In the genomic region with DNA sequence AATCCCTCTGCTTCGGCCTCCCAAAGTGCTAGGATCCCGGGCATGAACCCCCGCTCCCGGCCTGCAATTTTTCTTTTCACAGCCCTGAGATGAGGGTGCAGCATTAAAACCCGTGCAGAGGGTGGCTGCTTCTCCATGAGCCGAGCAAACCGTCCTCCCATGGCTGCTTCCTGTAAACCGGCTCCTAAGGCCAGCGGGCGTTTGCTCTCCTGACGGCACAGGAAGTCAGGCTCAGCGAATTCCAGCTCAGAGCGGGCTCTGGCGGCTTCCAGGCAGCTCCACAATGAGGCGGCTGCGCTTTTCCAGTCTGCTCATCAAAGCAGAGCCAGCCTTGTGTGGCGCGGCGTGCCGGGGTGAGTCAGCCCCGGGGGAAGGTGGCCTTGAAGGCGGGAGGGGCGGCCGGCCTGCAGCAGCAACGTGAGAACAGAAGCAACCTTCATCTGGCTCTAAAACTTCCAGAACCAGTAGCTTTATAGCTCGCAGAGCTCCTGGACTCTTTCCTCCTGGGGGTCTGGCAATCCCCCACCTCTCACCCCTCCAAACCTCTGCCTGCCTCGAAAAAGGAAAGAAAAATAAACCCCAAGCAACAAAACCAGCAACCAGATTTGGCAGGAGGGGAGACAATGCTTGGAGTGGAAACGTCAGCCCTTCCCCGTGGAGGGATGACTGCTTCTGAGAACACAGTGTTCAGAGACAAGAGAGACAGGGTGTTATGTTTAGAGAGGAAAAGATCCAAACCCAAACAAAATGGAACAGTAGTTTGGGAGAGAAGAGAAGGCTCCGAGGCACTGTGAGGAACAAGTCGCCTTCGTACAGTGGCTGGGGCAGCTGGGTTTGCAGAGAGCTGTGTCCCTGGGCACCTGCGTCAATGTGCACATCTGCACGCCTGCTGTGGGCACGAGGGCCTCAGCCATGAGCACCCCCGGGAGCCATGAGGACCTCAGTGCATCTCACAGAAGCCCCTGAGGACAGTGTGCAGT, we compare ENCODE assay signal across 1 cellular context.
A peak's percentile ranks its signal among the peaks of the same experiment; 100 is the strongest.
TF ChIP-seq lines count a peak whose summit lies in the region.

No MANE protein-coding gene starts in this region.

TF ChIP-seq in HepG2, 621 proteins besides CTCF, POLR2A, EP300 and RAD21 (continued from another document and continues in another):
- TF ChIP-seq, protein P1, sequence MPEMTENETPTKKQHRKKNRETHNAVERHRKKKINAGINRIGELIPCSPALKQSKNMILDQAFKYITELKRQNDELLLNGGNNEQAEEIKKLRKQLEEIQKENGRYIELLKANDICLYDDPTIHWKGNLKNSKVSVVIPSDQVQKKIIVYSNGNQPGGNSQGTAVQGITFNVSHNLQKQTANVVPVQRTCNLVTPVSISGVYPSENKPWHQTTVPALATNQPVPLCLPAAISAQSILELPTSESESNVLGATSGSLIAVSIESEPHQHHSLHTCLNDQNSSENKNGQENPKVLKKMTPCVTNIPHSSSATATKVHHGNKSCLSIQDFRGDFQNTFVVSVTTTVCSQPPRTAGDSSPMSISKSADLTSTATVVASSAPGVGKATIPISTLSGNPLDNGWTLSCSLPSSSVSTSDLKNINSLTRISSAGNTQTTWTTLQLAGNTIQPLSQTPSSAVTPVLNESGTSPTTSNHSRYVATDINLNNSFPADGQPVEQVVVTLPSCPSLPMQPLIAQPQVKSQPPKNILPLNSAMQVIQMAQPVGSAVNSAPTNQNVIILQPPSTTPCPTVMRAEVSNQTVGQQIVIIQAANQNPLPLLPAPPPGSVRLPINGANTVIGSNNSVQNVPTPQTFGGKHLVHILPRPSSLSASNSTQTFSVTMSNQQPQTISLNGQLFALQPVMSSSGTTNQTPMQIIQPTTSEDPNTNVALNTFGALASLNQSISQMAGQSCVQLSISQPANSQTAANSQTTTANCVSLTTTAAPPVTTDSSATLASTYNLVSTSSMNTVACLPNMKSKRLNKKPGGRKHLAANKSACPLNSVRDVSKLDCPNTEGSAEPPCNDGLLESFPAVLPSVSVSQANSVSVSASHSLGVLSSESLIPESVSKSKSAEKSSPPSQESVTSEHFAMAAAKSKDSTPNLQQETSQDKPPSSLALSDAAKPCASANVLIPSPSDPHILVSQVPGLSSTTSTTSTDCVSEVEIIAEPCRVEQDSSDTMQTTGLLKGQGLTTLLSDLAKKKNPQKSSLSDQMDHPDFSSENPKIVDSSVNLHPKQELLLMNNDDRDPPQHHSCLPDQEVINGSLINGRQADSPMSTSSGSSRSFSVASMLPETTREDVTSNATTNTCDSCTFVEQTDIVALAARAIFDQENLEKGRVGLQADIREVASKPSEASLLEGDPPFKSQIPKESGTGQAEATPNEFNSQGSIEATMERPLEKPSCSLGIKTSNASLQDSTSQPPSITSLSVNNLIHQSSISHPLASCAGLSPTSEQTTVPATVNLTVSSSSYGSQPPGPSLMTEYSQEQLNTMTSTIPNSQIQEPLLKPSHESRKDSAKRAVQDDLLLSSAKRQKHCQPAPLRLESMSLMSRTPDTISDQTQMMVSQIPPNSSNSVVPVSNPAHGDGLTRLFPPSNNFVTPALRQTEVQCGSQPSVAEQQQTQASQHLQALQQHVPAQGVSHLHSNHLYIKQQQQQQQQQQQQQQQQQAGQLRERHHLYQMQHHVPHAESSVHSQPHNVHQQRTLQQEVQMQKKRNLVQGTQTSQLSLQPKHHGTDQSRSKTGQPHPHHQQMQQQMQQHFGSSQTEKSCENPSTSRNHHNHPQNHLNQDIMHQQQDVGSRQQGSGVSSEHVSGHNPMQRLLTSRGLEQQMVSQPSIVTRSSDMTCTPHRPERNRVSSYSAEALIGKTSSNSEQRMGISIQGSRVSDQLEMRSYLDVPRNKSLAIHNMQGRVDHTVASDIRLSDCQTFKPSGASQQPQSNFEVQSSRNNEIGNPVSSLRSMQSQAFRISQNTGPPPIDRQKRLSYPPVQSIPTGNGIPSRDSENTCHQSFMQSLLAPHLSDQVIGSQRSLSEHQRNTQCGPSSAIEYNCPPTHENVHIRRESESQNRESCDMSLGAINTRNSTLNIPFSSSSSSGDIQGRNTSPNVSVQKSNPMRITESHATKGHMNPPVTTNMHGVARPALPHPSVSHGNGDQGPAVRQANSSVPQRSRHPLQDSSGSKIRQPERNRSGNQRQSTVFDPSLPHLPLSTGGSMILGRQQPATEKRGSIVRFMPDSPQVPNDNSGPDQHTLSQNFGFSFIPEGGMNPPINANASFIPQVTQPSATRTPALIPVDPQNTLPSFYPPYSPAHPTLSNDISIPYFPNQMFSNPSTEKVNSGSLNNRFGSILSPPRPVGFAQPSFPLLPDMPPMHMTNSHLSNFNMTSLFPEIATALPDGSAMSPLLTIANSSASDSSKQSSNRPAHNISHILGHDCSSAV (CRISPR knock-in tag; IDR thresholded peaks at IDR 0.05; ENCODE audit: borderline replicate concordance): no peak
- peak; percentile 60 for TF ChIP-seq ZNF441 (CRISPR knock-in tag; IDR thresholded peaks at IDR 0.05; ENCODE audit: borderline replicate concordance)
- peak; percentile 86 for TF ChIP-seq FOXO1 (CRISPR knock-in tag; IDR thresholded peaks at IDR 0.05)
- TF ChIP-seq PAF1 (CRISPR knock-in tag; IDR thresholded peaks at IDR 0.05): no peak
- TF ChIP-seq, protein P2, sequence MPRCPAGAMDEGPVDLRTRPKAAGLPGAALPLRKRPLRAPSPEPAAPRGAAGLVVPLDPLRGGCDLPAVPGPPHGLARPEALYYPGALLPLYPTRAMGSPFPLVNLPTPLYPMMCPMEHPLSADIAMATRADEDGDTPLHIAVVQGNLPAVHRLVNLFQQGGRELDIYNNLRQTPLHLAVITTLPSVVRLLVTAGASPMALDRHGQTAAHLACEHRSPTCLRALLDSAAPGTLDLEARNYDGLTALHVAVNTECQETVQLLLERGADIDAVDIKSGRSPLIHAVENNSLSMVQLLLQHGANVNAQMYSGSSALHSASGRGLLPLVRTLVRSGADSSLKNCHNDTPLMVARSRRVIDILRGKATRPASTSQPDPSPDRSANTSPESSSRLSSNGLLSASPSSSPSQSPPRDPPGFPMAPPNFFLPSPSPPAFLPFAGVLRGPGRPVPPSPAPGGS (CRISPR knock-in tag; IDR thresholded peaks at IDR 0.05): peak; percentile 80
- TF ChIP-seq DPF2 (CRISPR knock-in tag; IDR thresholded peaks at IDR 0.05; ENCODE audit: borderline replicate concordance, low read depth): 0 out of 2 replicates have a peak, but pooled peaks have one; percentile 63
- peak; percentile 87 for TF ChIP-seq SMAD3 (CRISPR knock-in tag; IDR thresholded peaks at IDR 0.05)
- no peak for TF ChIP-seq PAWR (CRISPR knock-in tag; IDR thresholded peaks at IDR 0.05; ENCODE audit: borderline replicate concordance)
- TF ChIP-seq ZNF569 (CRISPR knock-in tag; IDR thresholded peaks at IDR 0.05; ENCODE audit: borderline replicate concordance): no peak
- TF ChIP-seq, protein P3, sequence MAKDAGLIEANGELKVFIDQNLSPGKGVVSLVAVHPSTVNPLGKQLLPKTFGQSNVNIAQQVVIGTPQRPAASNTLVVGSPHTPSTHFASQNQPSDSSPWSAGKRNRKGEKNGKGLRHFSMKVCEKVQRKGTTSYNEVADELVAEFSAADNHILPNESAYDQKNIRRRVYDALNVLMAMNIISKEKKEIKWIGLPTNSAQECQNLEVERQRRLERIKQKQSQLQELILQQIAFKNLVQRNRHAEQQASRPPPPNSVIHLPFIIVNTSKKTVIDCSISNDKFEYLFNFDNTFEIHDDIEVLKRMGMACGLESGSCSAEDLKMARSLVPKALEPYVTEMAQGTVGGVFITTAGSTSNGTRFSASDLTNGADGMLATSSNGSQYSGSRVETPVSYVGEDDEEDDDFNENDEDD (CRISPR knock-in tag; IDR thresholded peaks at IDR 0.05; ENCODE audit: borderline replicate concordance): peak; percentile 88
- TF ChIP-seq SIN3B (IDR thresholded peaks at IDR 0.05; ENCODE audit: low read length): no peak
- peak; percentile 83; the same call in 1 of the 2 replicates for TF ChIP-seq KLF11 (CRISPR knock-in tag; IDR thresholded peaks at IDR 0.05)
- TF ChIP-seq NFYB (CRISPR knock-in tag; IDR thresholded peaks at IDR 0.05): no peak; the same call in 1 of the 2 replicates
- no peak for TF ChIP-seq ZNF451 (CRISPR knock-in tag; IDR thresholded peaks at IDR 0.05)
- TF ChIP-seq RFX5 (IDR thresholded peaks at IDR 0.05; ENCODE audit: low read depth, low read length): no peak
- TF ChIP-seq ZNF296 (CRISPR knock-in tag; conservative IDR thresholded peaks at IDR 0.05): no peak
- no peak; the same call in 1 of the 2 replicates for TF ChIP-seq ZNF891 (CRISPR knock-in tag; IDR thresholded peaks at IDR 0.05)
- TF ChIP-seq ZSCAN29 (CRISPR knock-in tag; conservative IDR thresholded peaks at IDR 0.05): 0 out of 2 replicates have a peak, but pooled peaks have one; percentile 51
- TF ChIP-seq MIXL1 (CRISPR knock-in tag; IDR thresholded peaks at IDR 0.05): peak; percentile 75
- no peak for TF ChIP-seq ZNF382 (CRISPR knock-in tag; IDR thresholded peaks at IDR 0.05; ENCODE audit: borderline replicate concordance)
- TF ChIP-seq SALL2 (CRISPR knock-in tag; IDR thresholded peaks at IDR 0.05): no peak; the same call in 1 of the 2 replicates
- no peak for TF ChIP-seq SMC3 (IDR thresholded peaks at IDR 0.05; ENCODE audit: low read length)
- TF ChIP-seq NFYC (CRISPR knock-in tag; IDR thresholded peaks at IDR 0.05): peak; percentile 47; the same call in 1 of the 2 replicates
- no peak for TF ChIP-seq MZF1 (CRISPR knock-in tag; IDR thresholded peaks at IDR 0.05; ENCODE audit: borderline replicate concordance)
- TF ChIP-seq ZNF615 (CRISPR knock-in tag; IDR thresholded peaks at IDR 0.05; ENCODE audit: borderline replicate concordance): no peak
- TF ChIP-seq TOPORS (CRISPR knock-in tag; IDR thresholded peaks at IDR 0.05): 0 out of 2 replicates have a peak, but pooled peaks have one; percentile 35
- no peak for TF ChIP-seq NCOA5 (CRISPR knock-in tag; IDR thresholded peaks at IDR 0.05)
- no peak for TF ChIP-seq ZNF790 (CRISPR knock-in tag; IDR thresholded peaks at IDR 0.05; ENCODE audit: borderline replicate concordance)
- no peak for TF ChIP-seq TMF1 (CRISPR knock-in tag; IDR thresholded peaks at IDR 0.05; ENCODE audit: low read depth)
- TF ChIP-seq ZNF619 (CRISPR knock-in tag; IDR thresholded peaks at IDR 0.05): 0 out of 2 replicates have a peak, but pooled peaks have one; percentile 31
- no peak for TF ChIP-seq MLLT10 (CRISPR knock-in tag; IDR thresholded peaks at IDR 0.05)
- TF ChIP-seq CBFB (CRISPR knock-in tag; IDR thresholded peaks at IDR 0.05): 0 out of 2 replicates have a peak, but pooled peaks have one; percentile 40
- 0 out of 4 replicates have a peak, but pooled peaks of 1 of the 2 experiments have one; percentile 42 for TF ChIP-seq NR2F1 (CRISPR knock-in tag; IDR thresholded peaks at IDR 0.05)
- peak; percentile 65; the same call in 1 of the 2 replicates for TF ChIP-seq ZKSCAN8 (CRISPR knock-in tag; IDR thresholded peaks at IDR 0.05; ENCODE audit: borderline replicate concordance)
- no peak for TF ChIP-seq ZNF572 (CRISPR knock-in tag; IDR thresholded peaks at IDR 0.05)
- TF ChIP-seq ZNF263 (CRISPR knock-in tag; IDR thresholded peaks at IDR 0.05): peak; percentile 95
- no peak; the same call in 1 of the 2 replicates for TF ChIP-seq PHF20 (CRISPR knock-in tag; IDR thresholded peaks at IDR 0.05)
- TF ChIP-seq, protein P4, sequence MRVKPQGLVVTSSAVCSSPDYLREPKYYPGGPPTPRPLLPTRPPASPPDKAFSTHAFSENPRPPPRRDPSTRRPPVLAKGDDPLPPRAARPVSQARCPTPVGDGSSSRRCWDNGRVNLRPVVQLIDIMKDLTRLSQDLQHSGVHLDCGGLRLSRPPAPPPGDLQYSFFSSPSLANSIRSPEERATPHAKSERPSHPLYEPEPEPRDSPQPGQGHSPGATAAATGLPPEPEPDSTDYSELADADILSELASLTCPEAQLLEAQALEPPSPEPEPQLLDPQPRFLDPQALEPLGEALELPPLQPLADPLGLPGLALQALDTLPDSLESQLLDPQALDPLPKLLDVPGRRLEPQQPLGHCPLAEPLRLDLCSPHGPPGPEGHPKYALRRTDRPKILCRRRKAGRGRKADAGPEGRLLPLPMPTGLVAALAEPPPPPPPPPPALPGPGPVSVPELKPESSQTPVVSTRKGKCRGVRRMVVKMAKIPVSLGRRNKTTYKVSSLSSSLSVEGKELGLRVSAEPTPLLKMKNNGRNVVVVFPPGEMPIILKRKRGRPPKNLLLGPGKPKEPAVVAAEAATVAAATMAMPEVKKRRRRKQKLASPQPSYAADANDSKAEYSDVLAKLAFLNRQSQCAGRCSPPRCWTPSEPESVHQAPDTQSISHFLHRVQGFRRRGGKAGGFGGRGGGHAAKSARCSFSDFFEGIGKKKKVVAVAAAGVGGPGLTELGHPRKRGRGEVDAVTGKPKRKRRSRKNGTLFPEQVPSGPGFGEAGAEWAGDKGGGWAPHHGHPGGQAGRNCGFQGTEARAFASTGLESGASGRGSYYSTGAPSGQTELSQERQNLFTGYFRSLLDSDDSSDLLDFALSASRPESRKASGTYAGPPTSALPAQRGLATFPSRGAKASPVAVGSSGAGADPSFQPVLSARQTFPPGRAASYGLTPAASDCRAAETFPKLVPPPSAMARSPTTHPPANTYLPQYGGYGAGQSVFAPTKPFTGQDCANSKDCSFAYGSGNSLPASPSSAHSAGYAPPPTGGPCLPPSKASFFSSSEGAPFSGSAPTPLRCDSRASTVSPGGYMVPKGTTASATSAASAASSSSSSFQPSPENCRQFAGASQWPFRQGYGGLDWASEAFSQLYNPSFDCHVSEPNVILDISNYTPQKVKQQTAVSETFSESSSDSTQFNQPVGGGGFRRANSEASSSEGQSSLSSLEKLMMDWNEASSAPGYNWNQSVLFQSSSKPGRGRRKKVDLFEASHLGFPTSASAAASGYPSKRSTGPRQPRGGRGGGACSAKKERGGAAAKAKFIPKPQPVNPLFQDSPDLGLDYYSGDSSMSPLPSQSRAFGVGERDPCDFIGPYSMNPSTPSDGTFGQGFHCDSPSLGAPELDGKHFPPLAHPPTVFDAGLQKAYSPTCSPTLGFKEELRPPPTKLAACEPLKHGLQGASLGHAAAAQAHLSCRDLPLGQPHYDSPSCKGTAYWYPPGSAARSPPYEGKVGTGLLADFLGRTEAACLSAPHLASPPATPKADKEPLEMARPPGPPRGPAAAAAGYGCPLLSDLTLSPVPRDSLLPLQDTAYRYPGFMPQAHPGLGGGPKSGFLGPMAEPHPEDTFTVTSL (CRISPR knock-in tag; IDR thresholded peaks at IDR 0.05; ENCODE audit: borderline replicate concordance): no peak
- no peak for TF ChIP-seq ZNF747 (CRISPR knock-in tag; IDR thresholded peaks at IDR 0.05; ENCODE audit: borderline replicate concordance)
- TF ChIP-seq ZC3H13 (CRISPR knock-in tag; IDR thresholded peaks at IDR 0.05): 0 out of 2 replicates have a peak, but pooled peaks have one; percentile 67
- TF ChIP-seq ELF4 (CRISPR knock-in tag; IDR thresholded peaks at IDR 0.05; ENCODE audit: borderline replicate concordance): no peak
- TF ChIP-seq YY1 (IDR thresholded peaks at IDR 0.05; ENCODE audit: insufficient read depth, insufficient replicate concordance, low read depth, low read length): peak; percentile 77
- TF ChIP-seq MAFF (IDR thresholded peaks at IDR 0.05; ENCODE audit: low read depth, low read length): peak; percentile 79
- no peak for TF ChIP-seq SRSF9 (IDR thresholded peaks at IDR 0.05; ENCODE audit: borderline replicate concordance, insufficient read depth, low read depth, low read length, poor library complexity, severe bottlenecking)
- TF ChIP-seq, protein P5, sequence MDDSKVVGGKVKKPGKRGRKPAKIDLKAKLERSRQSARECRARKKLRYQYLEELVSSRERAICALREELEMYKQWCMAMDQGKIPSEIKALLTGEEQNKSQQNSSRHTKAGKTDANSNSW (CRISPR knock-in tag; IDR thresholded peaks at IDR 0.05; ENCODE audit: borderline replicate concordance): no peak
